ENCODE assay signal across 8 cellular contexts in the genomic region with DNA sequence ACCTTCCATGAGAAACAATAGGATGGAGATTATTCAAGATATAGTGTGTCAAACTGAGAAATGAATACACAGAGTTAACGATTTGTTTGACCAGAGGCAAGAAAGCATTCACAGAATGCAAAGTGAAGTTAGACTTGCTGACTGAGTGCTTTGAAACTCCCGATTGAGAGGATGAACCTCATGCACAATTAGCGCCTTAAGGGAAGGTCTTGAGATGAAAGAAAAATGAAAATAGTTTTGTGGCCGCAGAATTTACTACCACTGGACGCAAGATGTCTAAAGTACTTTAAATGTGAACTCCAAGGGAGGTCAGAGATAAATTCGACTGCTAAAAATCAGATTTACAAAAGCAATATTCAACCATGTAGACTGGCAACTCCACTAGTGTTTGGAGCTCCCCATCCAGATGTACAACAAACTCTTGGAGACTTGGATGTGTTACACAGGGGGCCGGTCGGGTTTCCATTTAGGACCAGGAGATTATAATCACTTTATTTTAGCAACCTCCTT. TPM values are rescaled to one million over a fixed set of nuclear protein-coding genes. Genes with fewer than 3 reads are reported as not detected.
DNase-seq lines count a peak whose midpoint lies in the region; ATAC-seq and TF ChIP-seq lines count a peak whose summit lies in the region.

No MANE protein-coding gene starts in this region.

- H3K9me3 ChIP-seq in BE2C (no peaks in the 10 kb centered on the region), Karpas-422 (ENCODE audit: low read length) (no peaks in the 10 kb centered on the region)

- H3K36me3 ChIP-seq in BE2C (peaks cover 1% of the 10 kb centered on the region; the same call in 1 of the 2 replicates), Karpas-422 (ENCODE audit: insufficient read depth, low read length) (peaks cover 20% of the 10 kb centered on the region; the same call in 1 of the 2 replicates)

- intact Hi-C loops in natural killer cell (cut with micrococcal nuclease): no loop called here

- no peaks in the 10 kb centered on the region for H3K4me1 ChIP-seq in BE2C
- H3K4me1 ChIP-seq in Karpas-422 (ENCODE audit: low read length): peaks cover 31% of the 10 kb centered on the region

- H3K9me3 Mint-ChIP-seq in chondrocyte (ENCODE audit: low read depth) (no peaks in the 10 kb centered on the region), natural killer cell (no peaks in the 10 kb centered on the region)

- no peaks in the 10 kb centered on the region; the same call in 1 of the 2 replicates for H4K20me1 ChIP-seq in Karpas-422 (ENCODE audit: insufficient read depth, low read depth, low read length)

- H2AFZ ChIP-seq in Karpas-422 (ENCODE audit: low read length): peak overlapping the region; percentile 35; the same call in 1 of the 2 replicates

- peaks cover 41% of the 10 kb centered on the region for H3K79me2 ChIP-seq in Karpas-422 (ENCODE audit: low read length)

- no peak for TF ChIP-seq CTCF in BE2C (IDR thresholded peaks at IDR 0.05; ENCODE audit: low read depth, low read length)
- no peak for TF ChIP-seq CTCF in chondrocyte (IDR thresholded peaks at IDR 0.05)
- TF ChIP-seq CTCF in natural killer cell (IDR thresholded peaks at IDR 0.05): no peak

- H3K27me3 Mint-ChIP-seq in chondrocyte (ENCODE audit: low read depth) (peaks cover 6% of the 10 kb centered on the region), natural killer cell (ENCODE audit: low read depth in 2 of 2) (peaks cover 7 to 17% of the 10 kb centered on the region in 2 donors)

- 0 out of 2 replicates have a peak overlapping the region, but pooled peaks have one; percentile 44 for H3K27ac ChIP-seq in Karpas-422 (ENCODE audit: low read length)

- peak overlapping the region; percentile 100 for H3K27ac Mint-ChIP-seq in chondrocyte (ENCODE audit: unreplicated experiment)
- H3K27ac Mint-ChIP-seq in natural killer cell: peak overlapping the region; percentile 99

- no peak for DNase-seq in BE2C
- DNase-seq in Karpas-422: no peak
- DNase-seq in chondrocyte (ENCODE audit: low spot score): no peak
- DNase-seq in natural killer cell: no peak
- no peak for DNase-seq in epidermal melanocyte (ENCODE audit: insufficient read length, low spot score)
- no peak for DNase-seq in activated CD8-positive, alpha-beta memory T cell treated with anti-CD3 and anti-CD28 coated beads, Interleukin-2, amount 50 U/mL, for 48 hours
- DNase-seq in HK-2 (ENCODE audit: unreplicated experiment): no peak

- H3K4me1 Mint-ChIP-seq in chondrocyte (ENCODE audit: low read depth) (peaks cover 41% of the 10 kb centered on the region), natural killer cell (peaks cover 22 to 31% of the 10 kb centered on the region in 2 donors)

- peak overlapping the region; percentile 83 for H3K4me2 ChIP-seq in Karpas-422 (ENCODE audit: low read depth, low read length, poor library complexity, severe bottlenecking)

- no peaks in the 10 kb centered on the region for H3K27me3 ChIP-seq in BE2C
- H3K27me3 ChIP-seq in Karpas-422 (ENCODE audit: low read length): no peaks in the 10 kb centered on the region

- no peak for ATAC-seq in natural killer cell
- no peak for ATAC-seq in HG03139 (IDR thresholded peaks at IDR 0.05; ENCODE audit: unreplicated experiment)

- H3K9ac ChIP-seq in Karpas-422 (ENCODE audit: low read length): peak overlapping the region; percentile 88

- H3K4me3 ChIP-seq in BE2C (ENCODE audit: low read depth, low read length) (peak overlapping the region; percentile 60), Karpas-422 (ENCODE audit: low read length) (peak overlapping the region; percentile 94)

- H3K36me3 Mint-ChIP-seq in chondrocyte (ENCODE audit: low read depth) (no peaks in the 10 kb centered on the region), natural killer cell (no peaks in the 10 kb centered on the region)

- H3K9me2 ChIP-seq in Karpas-422 (replicated peaks; ENCODE audit: insufficient read depth, low read length): no peaks in the 10 kb centered on the region

- peak overlapping the region; percentile 90 for H3K4me3 Mint-ChIP-seq in chondrocyte (ENCODE audit: unreplicated experiment)
- peak overlapping the region; percentile 98 for H3K4me3 Mint-ChIP-seq in natural killer cell

RNA-seq across cellular contexts. Expression of a gene that starts 0.7 kb away (rescaled TPM):
- polyA plus RNA-seq in BE2C (2012; ENCODE audit: insufficient read depth, insufficient read length, low read depth): 4.5 TPM
- total RNA-seq in Karpas-422 (2014; rRNA removed; shearing (Covaris generic); ENCODE audit: low replicate concordance): 14.0 and 42.9 TPM in 2 replicates
- total RNA-seq in chondrocyte (35.9 to 41.0 TPM (median 38.9 TPM) in 3 replicates), natural killer cell (10 to 100 TPM in 2 of 3 donors, 1 to 10 TPM in 1; 9.9 to 18.1 (median 14.2) TPM)

RNA-seq across cellular contexts. Expression of a gene that starts 21.6 kb away (rescaled TPM):
- polyA plus RNA-seq in BE2C (2012; ENCODE audit: insufficient read depth, insufficient read length, low read depth): 3.4 TPM
- total RNA-seq in Karpas-422 (2014; rRNA removed; shearing (Covaris generic); ENCODE audit: low replicate concordance): 21.4 and 48.4 TPM in 2 replicates
- 6.7 to 11.4 TPM (median 9.3 TPM) in 3 replicates for total RNA-seq in chondrocyte
- total RNA-seq in natural killer cell: 10 to 100 TPM; 13.2 to 14.9 (median 13.4) TPM

RNA-seq across cellular contexts. Expression of a gene that starts 33.2 kb away (rescaled TPM):
- polyA plus RNA-seq in BE2C (2012; ENCODE audit: insufficient read depth, insufficient read length, low read depth): 9.4 TPM
- total RNA-seq in Karpas-422 (2014; rRNA removed; shearing (Covaris generic); ENCODE audit: low replicate concordance): 62.8 and 81.3 TPM in 2 replicates
- total RNA-seq in chondrocyte: 44.6 to 96.2 TPM (median 46.1 TPM) in 3 replicates
- 10 to 100 TPM; 17.1 to 19.9 (median 18.0) TPM for total RNA-seq in natural killer cell
